Comparison of ENCODE assay signal across 16 cellular contexts in the genomic region with DNA sequence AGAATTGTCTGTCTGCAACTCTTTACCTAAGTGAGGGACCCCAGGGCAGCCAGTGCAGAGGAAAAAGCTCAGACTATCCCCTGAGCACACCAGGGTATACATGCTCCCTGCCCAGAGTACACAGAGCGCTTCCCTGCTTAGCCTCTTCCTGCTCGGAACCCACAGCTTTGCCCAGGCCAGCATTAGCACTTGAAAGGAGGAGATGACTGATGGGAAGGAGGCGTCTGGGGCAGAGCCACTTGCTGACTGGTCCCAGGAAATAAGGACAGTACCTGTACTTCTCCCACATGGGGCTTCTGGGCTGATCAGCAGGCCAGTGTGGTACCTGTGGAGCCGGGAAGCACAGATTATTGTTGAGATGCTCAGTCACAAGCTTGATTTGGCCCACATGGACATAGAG. TPM values are rescaled to one million over a fixed set of nuclear protein-coding genes. Genes with fewer than 3 reads are reported as not detected.
DNase-seq lines count a peak whose midpoint lies in the region; ATAC-seq and TF ChIP-seq lines count a peak whose summit lies in the region.
"Had no signal": no experiment of that assay in that cellular context is flagged by ENCODE, and none has a peak within 500 bp of the region (broad histone marks: within the 10 kb centered on the region; RNA-seq: fewer than 3 reads in every experiment).

No MANE protein-coding gene starts in this region.

- no peak overlapping the region for H3K9ac ChIP-seq in HCT116 (ENCODE audit: low read length)
- no peak overlapping the region for H3K9ac ChIP-seq in iPS-18a (ENCODE audit: low read length)

- H3K9me3 Mint-ChIP-seq in WTC11, result no peaks in the 10 kb centered on the region
- H3K9me3 Mint-ChIP-seq: type B pancreatic cell had no signal

- BruUV-seq in HCT116 (replicated peaks; lab: Mats Ljungman, UMichigan), result no TSS peak

- peaks cover 7 to 25% of the 10 kb centered on the region in 2 experiments; a peak in 3 of 4 replicates for H3K4me1 ChIP-seq in HCT116 (ENCODE audit: control insufficient read depth in 1 of 2, insufficient read depth in 2 of 2, low read length in 2 of 2)
- H3K4me1 ChIP-seq in iPS-18a (ENCODE audit: control insufficient read depth, low read depth, low read length), result peaks cover 7% of the 10 kb centered on the region
- peaks cover 0 to 45% (median 41%) of the 10 kb centered on the region in 4 donors for H3K4me1 ChIP-seq in sigmoid colon
- peaks cover 0 to 20% (median 8%) of the 10 kb centered on the region in 4 donors for H3K4me1 ChIP-seq in tibial artery
- H3K4me1 ChIP-seq in ovary (ENCODE audit: insufficient read depth), result no peaks in the 10 kb centered on the region

- peaks cover 16% of the 10 kb centered on the region for H3K4me1 Mint-ChIP-seq in WTC11
- H3K4me1 Mint-ChIP-seq: activated CD4-positive, alpha-beta T cell treated with anti-CD3 and anti-CD28 coated beads for 36 hours had no signal

- no peaks in the 10 kb centered on the region for H3K27me3 Mint-ChIP-seq in WTC11 (ENCODE audit: low read depth)
- H3K27me3 Mint-ChIP-seq: activated CD4-positive, alpha-beta T cell treated with anti-CD3 and anti-CD28 coated beads for 36 hours; type B pancreatic cell had no signal

- no peaks in the 10 kb centered on the region for H3K9me2 ChIP-seq in HCT116 (ENCODE audit: insufficient read depth)

- no peak overlapping the region for H2AFZ ChIP-seq in HCT116 (ENCODE audit: low read depth, low read length, poor library complexity, severe bottlenecking)

- no peaks in the 10 kb centered on the region for H3K9me3 ChIP-seq in HCT116 (ENCODE audit: control insufficient read depth in 1 of 2, insufficient read depth in 1 of 2, low read depth in 1 of 2, low read length in 2 of 2)
- no peaks in the 10 kb centered on the region for H3K9me3 ChIP-seq in iPS-18a (ENCODE audit: control insufficient read depth, low read depth, low read length)
- no peaks in the 10 kb centered on the region for H3K9me3 ChIP-seq in sigmoid colon
- no peaks in the 10 kb centered on the region for H3K9me3 ChIP-seq in tibial artery
- H3K9me3 ChIP-seq in ovary, result no peaks in the 10 kb centered on the region
- H3K9me3 ChIP-seq: pancreas had no signal

- intact Hi-C loops in HCT116 (cut with micrococcal nuclease), result loop anchor here (5.0 kb wide), 1 partner anchor 94 kb away; a partner anchor contains a TSS
- intact Hi-C loops in sigmoid colon (cut with DNase I), result loop anchor here (2.0 kb wide), 1 partner anchor 51 kb away; no protein-coding TSS in a partner anchor
- intact Hi-C loops in tibial artery (cut with DNase I; ENCODE audit: low total_unique reads), result no loop called here
- intact Hi-C loops in ovary (cut with DNase I), result no loop called here

- H3K4me3 Mint-ChIP-seq in WTC11, result no peak overlapping the region
- H3K4me3 Mint-ChIP-seq: activated CD4-positive, alpha-beta T cell treated with anti-CD3 and anti-CD28 coated beads for 36 hours; type B pancreatic cell had no signal

- H4K20me1 ChIP-seq in HCT116 (ENCODE audit: insufficient read depth), result no peaks in the 10 kb centered on the region

- 87 to 88% methylated on average over 4 of the region's 4 CpGs for WGBS in sigmoid colon, 2 donors
- 89 to 96% (median 92%) methylated on average over 4 of the region's 4 CpGs for WGBS in ovary, 3 donors

- H3K36me3 ChIP-seq in HCT116 (ENCODE audit: control insufficient read depth in 1 of 2, insufficient read depth in 2 of 2, low read length in 2 of 2) (peaks cover 0 to 3% of the 10 kb centered on the region in 2 experiments; a peak in 1 of 4 replicates), iPS-18a (ENCODE audit: control insufficient read depth, low read depth, low read length) (no peaks in the 10 kb centered on the region), sigmoid colon (peaks cover 0 to 26% (median 7%) of the 10 kb centered on the region in 4 donors), tibial artery (peaks cover 0 to 65% (median 25%) of the 10 kb centered on the region in 3 donors), ovary (no peaks in the 10 kb centered on the region)

- H3K4me2 ChIP-seq in HCT116 (ENCODE audit: low read length), result peak overlapping the region; percentile 4; the same call in 1 of the 2 replicates
- H3K4me2 ChIP-seq: smooth muscle cell had no signal

- H3K36me3 Mint-ChIP-seq in WTC11, result no peaks in the 10 kb centered on the region

- RAD21 ChIA-PET in HCT116 (lab: Charles Lee; ENCODE audit: low non-redundant PET in 1 of 2, low total read pairs in 2 of 2, uncharacterized antibody in 2 of 2, unreplicated experiment in 2 of 2), result no interaction called here

- TF ChIP-seq POLR2A in HCT116 (IDR thresholded peaks at IDR 0.05; ENCODE audit: borderline replicate concordance, extremely low read depth, insufficient read depth, insufficient read length) (no peak), sigmoid colon (IDR thresholded peaks at IDR 0.05) (no peak), ovary (IDR thresholded peaks at IDR 0.05) (no peak)

- H3K27ac Mint-ChIP-seq in WTC11, result peak overlapping the region; percentile 28
- H3K27ac Mint-ChIP-seq: activated CD4-positive, alpha-beta T cell treated with anti-CD3 and anti-CD28 coated beads for 36 hours had no signal

- peak; percentile 24 for ATAC-seq in HCT116
- ATAC-seq in WTC11, result peak; percentile 77

- H3K27me3 ChIP-seq in HCT116 (ENCODE audit: insufficient read depth, low read length) (no peaks in the 10 kb centered on the region), iPS-18a (ENCODE audit: control insufficient read depth, insufficient read depth, low read length) (no peaks in the 10 kb centered on the region), sigmoid colon (no peaks in the 10 kb centered on the region), tibial artery (no peaks in the 10 kb centered on the region), ovary (no peaks in the 10 kb centered on the region)
- H3K27me3 ChIP-seq: pancreas had no signal

- CTCF ChIA-PET in HCT116 (lab: Charles Lee), result interaction anchor here (0.9 to 2.4 kb wide), 12 partner anchors 9 to 365 kb away, joined by 3 to 20 read pairs (median 4); a partner anchor contains a TSS
- CTCF ChIA-PET in WTC11 (lab: Charles Lee), result interaction anchor here (0.6 to 2.9 kb wide), 31 partner anchors 9 to 366 kb away, joined by 3 to 26 read pairs (median 4); a partner anchor contains a TSS

- no peak for TF ChIP-seq RAD21 in HCT116 (IDR thresholded peaks at IDR 0.05; ENCODE audit: low read depth)

- TF ChIP-seq CTCF in HCT116 (IDR thresholded peaks at IDR 0.05 in 2 of 3, conservative IDR thresholded peaks at IDR 0.05 in 1 of 3; ENCODE audit: borderline replicate concordance in 1 of 3, insufficient read depth in 1 of 3, low read depth in 2 of 3, low read length in 2 of 3) (no peak), WTC11 (IDR thresholded peaks at IDR 0.05) (no peak), sigmoid colon (IDR thresholded peaks at IDR 0.05) (no peak), tibial artery (IDR thresholded peaks at IDR 0.05) (no peak), ovary (IDR thresholded peaks at IDR 0.05) (no peak)

- no peak for TF ChIP-seq EP300 in sigmoid colon (IDR thresholded peaks at IDR 0.05)
- no peak for TF ChIP-seq EP300 in ovary (IDR thresholded peaks at IDR 0.05)

- no peak for DNase-seq in HCT116 (ENCODE audit: low read depth, low spot score)
- DNase-seq in WTC11 (ENCODE audit: low spot score), result no peak
- peak; percentile 40 for DNase-seq in sigmoid colon
- no peak for DNase-seq in NCI-H82 (lab: John Stamatoyannopoulos, UW)
- no peak for DNase-seq in tibial artery
- no peak for DNase-seq in ovary
- no peak for DNase-seq in NCI-H524 (lab: John Stamatoyannopoulos, UW)
- DNase-seq: activated CD8-positive, alpha-beta memory T cell treated with anti-CD3 and anti-CD28 coated beads, Interleukin-2, amount 50 U/mL, for 48 hours; activated gamma-delta T cell; T1000 had no signal

- no peak overlapping the region for H3K27ac ChIP-seq in HCT116 (ENCODE audit: low read depth, low read length)
- peak overlapping the region; percentile 5 for H3K27ac ChIP-seq in iPS-18a (ENCODE audit: low read length)
- H3K27ac ChIP-seq in sigmoid colon, result peak overlapping the region in 3 of 4 donors; percentile 67 to 78 (median 74)
- no peak overlapping the region for H3K27ac ChIP-seq in tibial artery
- no peak overlapping the region for H3K27ac ChIP-seq in ovary
- H3K27ac ChIP-seq: pancreas had no signal

- no peaks in the 10 kb centered on the region for H3K79me2 ChIP-seq in HCT116 (ENCODE audit: insufficient read depth, low read length)

- POLR2A ChIA-PET in HCT116 (lab: Charles Lee) (no interaction called here), WTC11 (lab: Charles Lee) (interaction anchor here (0.9 kb wide), 1 partner anchor 10 kb away, joined by 3 read pairs; no protein-coding TSS in a partner anchor)

- H3K4me3 ChIP-seq in HCT116 (replicated peaks in 1 of 2; ENCODE audit: low read depth in 1 of 2, low read length in 2 of 2) (no peak overlapping the region), iPS-18a (ENCODE audit: low read length) (no peak overlapping the region), sigmoid colon (no peak overlapping the region), tibial artery (no peak overlapping the region), ovary (no peak overlapping the region)
- H3K4me3 ChIP-seq: GM12878, pancreas, smooth muscle cell had no signal

TF ChIP-seq in HCT116, 20 proteins besides CTCF, POLR2A, EP300 and RAD21 (continues in another document):
- no peak for TF ChIP-seq ELF1 (IDR thresholded peaks at IDR 0.05; ENCODE audit: borderline replicate concordance, low read depth)
- no peak for TF ChIP-seq SRF (IDR thresholded peaks at IDR 0.05; ENCODE audit: low read depth)
- TF ChIP-seq, protein P1, sequence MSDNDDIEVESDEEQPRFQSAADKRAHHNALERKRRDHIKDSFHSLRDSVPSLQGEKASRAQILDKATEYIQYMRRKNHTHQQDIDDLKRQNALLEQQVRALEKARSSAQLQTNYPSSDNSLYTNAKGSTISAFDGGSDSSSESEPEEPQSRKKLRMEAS (IDR thresholded peaks at IDR 0.05), result no peak
- no peak for TF ChIP-seq EGR1 (IDR thresholded peaks at IDR 0.05; ENCODE audit: low read depth)
- TF ChIP-seq ZNF274 (IDR thresholded peaks at IDR 0.05; ENCODE audit: low read depth, low read length), result no peak
- TF ChIP-seq ZFX (IDR thresholded peaks at IDR 0.05), result no peak

TF ChIP-seq in WTC11, 78 proteins besides CTCF, POLR2A, EP300 and RAD21 (continues in another document):
- TF ChIP-seq EMX1 (CRISPR knock-in tag; IDR thresholded peaks at IDR 0.05), result no peak
- no peak for TF ChIP-seq GRHL2 (CRISPR knock-in tag; IDR thresholded peaks at IDR 0.05; ENCODE audit: insufficient replicate concordance, severe bottlenecking)
- TF ChIP-seq ZNF263 (CRISPR knock-in tag; IDR thresholded peaks at IDR 0.05; ENCODE audit: low read depth), result no peak
- TF ChIP-seq ZNF671 (CRISPR knock-in tag; IDR thresholded peaks at IDR 0.05), result no peak
- no peak for TF ChIP-seq JUN (CRISPR knock-in tag; IDR thresholded peaks at IDR 0.05)

RNA-seq across cellular contexts. Expression of a gene that starts 48.4 kb away (rescaled TPM):
- total RNA-seq in HCT116 (2021; ENCODE audit: unreplicated experiment) (91.6 TPM), WTC11 (2021) (36.3 to 40.3 TPM (median 36.8 TPM) in 3 replicates), sigmoid colon (10 to 100 TPM; 58.9 to 88.6 (median 67.1) TPM), ovary (100 to 1,000 TPM in 2 of 7 donors, 10 to 100 TPM in 5; 48.5 to 120 (median 91.7) TPM)
- polyA plus RNA-seq in HCT116 (2012), result 131 and 143 TPM in 2 replicates
- polyA plus RNA-seq in sigmoid colon (10 to 100 TPM; 25.0 to 53.0 (median 46.8) TPM), ovary (10 to 100 TPM; 74.7 to 84.3 TPM)

Comparison
In these comparisons a context has a peak if more than half of its experiments do, and no peak if none do; other contexts are left out.
1. H3K27ac ChIP-seq: peak in iPS-18a (single experiment) and sigmoid colon (3 of 4); none in HCT116 (single experiment), tibial artery (0 of 2) and ovary (0 of 2).
2. intact Hi-C loops: an anchor here in HCT116 (5.0 kb wide) and sigmoid colon (2.0 kb wide); none called in tibial artery and ovary.